Comparison of ENCODE assay signal across 10 cellular contexts in the genomic region with DNA sequence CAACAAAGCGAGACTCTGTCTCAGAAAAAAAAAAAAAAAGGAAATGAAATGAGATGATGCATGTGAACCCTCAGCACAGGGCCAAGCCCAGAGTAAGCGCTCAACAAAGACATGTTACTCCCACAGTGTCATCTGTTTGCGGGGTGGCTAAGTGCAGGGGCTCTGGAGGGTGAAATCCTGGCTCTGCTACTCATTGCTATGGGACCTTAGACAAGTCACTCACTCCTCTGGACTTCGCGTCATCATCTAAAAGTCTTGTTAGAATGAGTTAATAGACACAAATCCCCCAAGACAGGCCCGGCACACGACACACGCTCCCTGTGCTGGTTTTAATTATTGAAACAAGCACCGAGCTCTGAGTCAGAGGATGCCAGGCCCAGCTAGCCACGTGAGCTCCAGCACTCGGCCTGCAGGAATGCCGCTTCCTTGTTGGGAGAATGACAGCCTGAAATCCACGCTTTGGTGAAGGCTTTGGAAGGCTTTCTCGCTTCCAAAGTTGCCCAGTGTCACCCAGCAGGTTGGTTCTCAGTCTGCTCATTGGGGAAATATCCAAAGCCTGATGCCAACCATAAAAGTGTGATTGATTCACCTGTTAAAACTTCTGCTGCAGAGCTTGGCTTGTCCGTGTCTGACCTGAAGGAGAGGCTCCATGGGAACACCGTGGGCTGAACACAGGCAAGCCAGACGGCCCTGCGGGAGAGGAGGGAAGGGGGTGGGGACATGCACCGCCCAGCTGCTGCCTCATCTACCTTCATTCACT. TPM values are rescaled to one million over a fixed set of nuclear protein-coding genes. Genes with fewer than 3 reads are reported as not detected.
DNase-seq lines count a peak whose midpoint lies in the region; ATAC-seq, FAIRE-seq and TF ChIP-seq lines count a peak whose summit lies in the region.
"Had no signal": no experiment of that assay in that cellular context is flagged by ENCODE, and none has a peak within 500 bp of the region (broad histone marks: within the 10 kb centered on the region; RNA-seq: fewer than 3 reads in every experiment).

No MANE protein-coding gene starts in this region.

- POLR2A ChIA-PET in HepG2 (lab: Yijun Ruan, JAX) = no interaction called here

- H3K27ac ChIP-seq in HepG2 (ENCODE audit: extremely low read length, insufficient read depth, low read length) = no peak overlapping the region
- H3K27ac ChIP-seq in right lobe of liver = no peak overlapping the region

- no TSS peak for BruUV-seq in HepG2 (replicated peaks; lab: Mats Ljungman, UMichigan)

- no peaks in the 10 kb centered on the region for H3K79me2 ChIP-seq in HepG2 (ENCODE audit: insufficient read depth, low read length)

- TF ChIP-seq CTCF in HepG2 (CRISPR knock-in tag; IDR thresholded peaks at IDR 0.05) = no peak
- no peak for TF ChIP-seq CTCF in right lobe of liver (IDR thresholded peaks at IDR 0.05)
- TF ChIP-seq CTCF in astrocyte of the cerebellum (IDR thresholded peaks at IDR 0.05; ENCODE audit: low read depth, low read length, missing control alignments) = no peak
- no peak for TF ChIP-seq CTCF in GM20000 (IDR thresholded peaks at IDR 0.05; ENCODE audit: extremely low read depth, missing control alignments)

- peak; percentile 15 for FAIRE-seq in HepG2 (lab: Jason Lieb, UNC)

- peak overlapping the region; percentile 89 for H2AFZ ChIP-seq in HepG2 (ENCODE audit: low read length)

- H3K4me3 ChIP-seq in HepG2 (replicated peaks in 1 of 3; ENCODE audit: insufficient read depth in 1 of 3, low read depth in 2 of 3, low read length in 3 of 3) (peak overlapping the region; percentile 1 to 51 (median 26); a peak in 4 of 6 replicates), right lobe of liver (no peak overlapping the region), astrocyte of the cerebellum (ENCODE audit: low read depth, low read length) (no peak overlapping the region)

- 0 out of 2 replicates have a peak overlapping the region, but pooled peaks have one; percentile 11 for H3K9ac ChIP-seq in HepG2 (ENCODE audit: insufficient read depth, low read depth, low read length)

- peak; percentile 19; the same call in 2 of the 3 replicates for ATAC-seq in HepG2
- ATAC-seq in right lobe of liver = no peak
- ATAC-seq in HG02798 (IDR thresholded peaks at IDR 0.05; ENCODE audit: poor library complexity, unreplicated experiment) = no peak
- no peak for ATAC-seq in GM21515 (IDR thresholded peaks at IDR 0.05; ENCODE audit: unreplicated experiment)
- ATAC-seq: activated naive CD4-positive, alpha-beta T cell treated with anti-CD3 and anti-CD28 coated beads, Interleukin-2, amount 50 U/mL, for 72 hours had no signal

- TF ChIP-seq EP300 in HepG2 (IDR thresholded peaks at IDR 0.05; ENCODE audit: low read depth in 2 of 2, low read length in 2 of 2) (no peak), HepG2 (CRISPR knock-in tag; IDR thresholded peaks at IDR 0.05; ENCODE audit: borderline replicate concordance) (no peak)

- peak overlapping the region; percentile 75 for H3K4me2 ChIP-seq in HepG2 (ENCODE audit: low read depth, low read length)

- intact Hi-C loops in HepG2 (cut with micrococcal nuclease; ENCODE audit: unreplicated experiment) (no loop called here), right lobe of liver (cut with DNase I) (no loop called here)

- CTCF ChIA-PET in HepG2 (lab: Yijun Ruan, JAX; ENCODE audit: low intra/inter-chr PET ratio, low total read pairs) = no interaction called here

- TF ChIP-seq POLR2A in HepG2 (IDR thresholded peaks at IDR 0.05; ENCODE audit: insufficient read depth in 1 of 2, low read depth in 2 of 2, low read length in 2 of 2) (no peak), right lobe of liver (IDR thresholded peaks at IDR 0.05) (no peak)

- peak; percentile 48 for DNase-seq in HepG2 (ENCODE audit: low spot score)
- no peak for DNase-seq in right lobe of liver
- DNase-seq in astrocyte of the cerebellum (ENCODE audit: low read depth) = peak; percentile 53
- DNase-seq in kidney glomerular epithelial cell (lab: John Stamatoyannopoulos, UW) = peak; percentile 46
- DNase-seq in GM20000 (ENCODE audit: low spot score) = no peak
- DNase-seq in stimulated activated CD4-positive, alpha-beta T cell treated with anti-CD3 and anti-CD28 coated beads, Interleukin-1b, Interleukin-23, amount 100 ng/mL, for 48 hours = no peak
- DNase-seq: NK-92 treated with Interleukin-12 subunit alpha and Interleukin-12 subunit beta, amount 100 ng/mL, for 24 hours had no signal

- whole genome bisulfite sequencing in HepG2 (ENCODE audit: low lambda C conversion rate) = 19% methylated on average over 18 of the region's 19 CpGs
- 74% methylated on average over 12 of the region's 19 CpGs for WGBS in right lobe of liver (ENCODE audit: insufficient coverage, low coverage, low lambda C conversion rate, missing lambda C conversion rate)

- peaks cover 5 to 9% of the 10 kb centered on the region in 2 experiments; a peak in 3 of 5 replicates for H3K27me3 ChIP-seq in HepG2 (ENCODE audit: control insufficient read depth in 1 of 2, insufficient read depth in 2 of 2, low read length in 2 of 2)
- H3K27me3 ChIP-seq in right lobe of liver = no peaks in the 10 kb centered on the region

- no peak for TF ChIP-seq RAD21 in HepG2 (CRISPR knock-in tag; IDR thresholded peaks at IDR 0.05)

- H3K36me3 ChIP-seq in HepG2 (replicated peaks in 1 of 2; ENCODE audit: control insufficient read depth in 1 of 2, insufficient read depth in 2 of 2, low read length in 2 of 2) = no peaks in the 10 kb centered on the region
- no peaks in the 10 kb centered on the region for H3K36me3 ChIP-seq in right lobe of liver

- in situ Hi-C loops in HepG2 (cut with HindIII; ENCODE audit: extremely low pct_ligation_motif_present, low pct_unique_long_range_greater_than_20kb) (no loop called here), astrocyte of the cerebellum (cut with HindIII; ENCODE audit: low sequenced_read_pairs) (no loop called here)

- no peaks in the 10 kb centered on the region for H4K20me1 ChIP-seq in HepG2 (ENCODE audit: insufficient read depth, low read length)

- H3K4me1 ChIP-seq in HepG2 (ENCODE audit: insufficient read depth, low read length) = peaks cover 71% of the 10 kb centered on the region
- peaks cover 0 to 15% (median 3%) of the 10 kb centered on the region in 4 donors for H3K4me1 ChIP-seq in right lobe of liver

- H3K9me3 ChIP-seq in HepG2 (ENCODE audit: low read length) (no peaks in the 10 kb centered on the region), right lobe of liver (no peaks in the 10 kb centered on the region)

TF ChIP-seq in HepG2, 621 proteins besides CTCF, POLR2A, EP300 and RAD21 (continues in another document):
- peak; percentile 51; the same call in 1 of the 2 replicates for TF ChIP-seq ZFX (CRISPR knock-in tag; IDR thresholded peaks at IDR 0.05; ENCODE audit: low read depth)
- TF ChIP-seq CREB1 (IDR thresholded peaks at IDR 0.05) = peak; percentile 52
- no peak for TF ChIP-seq CREB1 (CRISPR knock-in tag; IDR thresholded peaks at IDR 0.05)
- no peak for TF ChIP-seq FOXA3 (CRISPR knock-in tag; IDR thresholded peaks at IDR 0.05)
- TF ChIP-seq CC2D1A (CRISPR knock-in tag; IDR thresholded peaks at IDR 0.05) = no peak
- no peak for TF ChIP-seq POLR2G (IDR thresholded peaks at IDR 0.05; ENCODE audit: low read depth, low read length)
- peak; percentile 26 for TF ChIP-seq XRCC5 (optimal IDR thresholded peaks at IDR 0.05; ENCODE audit: low read length)
- TF ChIP-seq, protein P1, sequence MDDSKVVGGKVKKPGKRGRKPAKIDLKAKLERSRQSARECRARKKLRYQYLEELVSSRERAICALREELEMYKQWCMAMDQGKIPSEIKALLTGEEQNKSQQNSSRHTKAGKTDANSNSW (CRISPR knock-in tag; IDR thresholded peaks at IDR 0.05; ENCODE audit: borderline replicate concordance) = no peak
- TF ChIP-seq ZNF10 (CRISPR knock-in tag; IDR thresholded peaks at IDR 0.05; ENCODE audit: borderline replicate concordance, low read depth) = no peak
- TF ChIP-seq TFE3 (CRISPR knock-in tag; IDR thresholded peaks at IDR 0.05) = 0 out of 2 replicates have a peak, but pooled peaks have one; percentile 21

RNA-seq across cellular contexts. Expression of gene TARDBP, which starts 36.7 kb away (rescaled TPM):
- 62.4 and 159 TPM in 2 replicates for total RNA-seq in HepG2 (2016; rRNA removed; fragmentation: Illumina TruSeq; extraction: Trizol)
- 18.0 and 22.2 TPM in 2 replicates for total RNA-seq in HepG2 (2016; cell fraction: cytosol; rRNA removed; fragmentation: Illumina TruSeq; extraction: Trizol; ENCODE audit: low read depth)
- 61.9 and 166 TPM in 2 replicates for total RNA-seq in HepG2 (2016; cell fraction: insoluble cytoplasmic fraction; rRNA removed; fragmentation: Illumina TruSeq; extraction: Trizol)
- 44.5 and 57.9 TPM in 2 replicates for total RNA-seq in HepG2 (2016; cell fraction: membrane; rRNA removed; fragmentation: Illumina TruSeq; extraction: Trizol)
- total RNA-seq in HepG2 (2016; cell fraction: nucleus; rRNA removed; fragmentation: Illumina TruSeq; extraction: Trizol) = 75.1 and 75.6 TPM in 2 replicates
- polyA plus RNA-seq in HepG2 (2011; rRNA removed) = 78.1 and 93.0 TPM in 2 replicates
- 52.7 and 80.2 TPM in 2 replicates for polyA plus RNA-seq in HepG2 (2011; cell fraction: cytosol; rRNA removed)
- 205 and 230 TPM in 2 replicates for polyA plus RNA-seq in HepG2 (2011; cell fraction: nucleus; rRNA removed)
- polyA plus RNA-seq in HepG2 (2012) = 127 and 172 TPM in 2 replicates
- 10.2 and 11.3 TPM in 2 replicates for polyA plus RNA-seq in HepG2 (2016; cell fraction: cytosol; fragmentation: Illumina TruSeq; extraction: Trizol; ENCODE audit: low read depth)
- polyA plus RNA-seq in HepG2 (2016; cell fraction: insoluble cytoplasmic fraction; fragmentation: Illumina TruSeq; extraction: Trizol; ENCODE audit: low read depth) = 370 and 411 TPM in 2 replicates
- 38.9 and 43.1 TPM in 2 replicates for polyA plus RNA-seq in HepG2 (2016; cell fraction: membrane; fragmentation: Illumina TruSeq; extraction: Trizol; ENCODE audit: low read depth)
- polyA plus RNA-seq in HepG2 (2016; cell fraction: nucleus; fragmentation: Illumina TruSeq; extraction: Trizol; ENCODE audit: insufficient read depth, low read depth) = 236 and 265 TPM in 2 replicates
- polyA minus RNA-seq in HepG2 (2011; rRNA and poly(A)+ RNA removed; ENCODE audit: low replicate concordance) = 37.3 and 69.3 TPM in 2 replicates
- polyA minus RNA-seq in HepG2 (2011; cell fraction: cytosol; rRNA and poly(A)+ RNA removed) = 75.8 and 85.2 TPM in 2 replicates
- 227 and 240 TPM in 2 replicates for polyA minus RNA-seq in HepG2 (2011; cell fraction: nucleus; rRNA and poly(A)+ RNA removed)
- 10 to 100 TPM; 57.2 to 84.4 (median 73.8) TPM for total RNA-seq in right lobe of liver

Comparison
In these comparisons a context has a peak if more than half of its experiments do, and no peak if none do; other contexts are left out.
1. DNase-seq: peak in HepG2 (single experiment), astrocyte of the cerebellum (single experiment) and kidney glomerular epithelial cell (single experiment); none in right lobe of liver (0 of 3), GM20000 (single experiment) and stimulated activated CD4-positive, alpha-beta T cell treated with anti-CD3 and anti-CD28 coated beads, Interleukin-1b, Interleukin-23, amount 100 ng/mL, for 48 hours (single experiment).
2. H3K4me3 ChIP-seq: peak in HepG2 (3 of 3); none in right lobe of liver (0 of 3) and astrocyte of the cerebellum (single experiment).